1 cellular context compared by ENCODE assay signal in genomic region chr13:97321101-97321500, GRCh38.
TF ChIP-seq lines count a peak whose summit lies in the region.

No MANE protein-coding gene starts in this region.

TF ChIP-seq in SK-N-SH treated with all-trans-retinoic acid at 6 μM for 48 hours, 23 proteins besides CTCF, POLR2A, EP300 and RAD21 (continued from another document):
- TF ChIP-seq CREB5 (CRISPR knock-in tag; IDR thresholded peaks at IDR 0.05; ENCODE audit: low read depth), result no peak
- no peak for TF ChIP-seq CSRNP3 (CRISPR knock-in tag; IDR thresholded peaks at IDR 0.05)
- TF ChIP-seq GLIS3 (CRISPR knock-in tag; IDR thresholded peaks at IDR 0.05), result no peak
- TF ChIP-seq SNAI2 (CRISPR knock-in tag; IDR thresholded peaks at IDR 0.05), result no peak
